ENCODE assay signal across 10 cellular contexts in the genomic region with DNA sequence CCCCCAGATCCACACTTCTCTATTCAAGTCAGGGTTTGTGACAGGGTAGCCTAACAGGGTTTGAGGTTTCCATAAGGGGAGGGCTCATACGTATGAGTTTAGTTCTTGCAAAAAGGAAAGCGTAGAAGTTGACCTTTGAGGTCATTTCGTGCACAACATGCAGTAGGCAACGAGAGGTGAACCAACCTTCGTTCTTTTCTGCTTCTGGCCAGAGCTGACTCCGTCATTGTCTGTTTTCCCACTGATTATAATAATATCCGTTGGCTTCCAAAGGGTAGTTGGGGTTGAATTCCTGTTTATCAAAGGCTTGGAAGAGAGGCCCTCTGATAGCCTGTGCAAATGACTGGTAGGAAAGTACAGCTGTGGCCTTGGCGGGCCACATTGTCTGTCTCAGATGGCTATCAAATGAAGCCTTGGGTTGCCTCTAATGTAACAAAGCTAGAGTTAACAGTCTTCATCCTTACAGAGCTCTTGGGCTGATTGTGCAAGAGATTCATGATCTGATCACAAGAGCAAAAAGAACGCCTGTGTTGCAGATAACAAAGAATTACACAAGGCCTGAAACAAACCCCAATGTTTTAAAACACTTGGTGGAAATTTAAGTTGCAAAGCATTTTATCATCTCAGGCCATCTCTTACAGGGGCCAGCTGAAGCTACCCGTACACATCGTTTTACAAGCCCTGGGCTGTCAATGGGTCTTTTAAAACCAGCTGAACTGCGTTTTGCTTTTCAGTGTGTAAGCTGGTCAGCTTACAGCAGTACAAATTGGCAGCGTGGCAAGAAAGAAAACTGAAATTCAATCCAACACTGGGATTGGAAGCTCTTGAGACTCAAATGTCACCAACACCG. TPM values are rescaled to one million over a fixed set of nuclear protein-coding genes. Genes with fewer than 3 reads are reported as not detected.
DNase-seq lines count a peak whose midpoint lies in the region; ATAC-seq and TF ChIP-seq lines count a peak whose summit lies in the region.
"Had no signal": no experiment of that assay in that cellular context is flagged by ENCODE, and none has a peak within 500 bp of the region (broad histone marks: within the 10 kb centered on the region; RNA-seq: fewer than 3 reads in every experiment).

No MANE protein-coding gene starts in this region.

- H3K4me3 ChIP-seq in right lobe of liver, result no peak overlapping the region
- no peak overlapping the region for H3K4me3 ChIP-seq in transverse colon
- no peak overlapping the region for H3K4me3 ChIP-seq in MM.1S (ENCODE audit: low read length)
- no peak overlapping the region for H3K4me3 ChIP-seq in HAP-1
- H3K4me3 ChIP-seq: psoas muscle had no signal

- no peak overlapping the region for H3K9ac ChIP-seq in MM.1S (ENCODE audit: low read length)

- H3K27me3 Mint-ChIP-seq in activated T-cell treated with anti-CD3 and anti-CD28 coated beads, Interleukin-2, amount 50 U/mL, for 72 hours (ENCODE audit: low read depth), result peaks cover 16% of the 10 kb centered on the region
- H3K27me3 Mint-ChIP-seq in activated naive CD8-positive, alpha-beta T cell treated with anti-CD3 and anti-CD28 coated beads, Interleukin-2, amount 10 ng/mL, durations not matched to agents 7 days and 5 days, result no peaks in the 10 kb centered on the region

- H3K4me1 Mint-ChIP-seq in activated T-cell treated with anti-CD3 and anti-CD28 coated beads, Interleukin-2, amount 50 U/mL, for 72 hours (ENCODE audit: low read depth), result peaks cover 95% of the 10 kb centered on the region
- H3K4me1 Mint-ChIP-seq in activated naive CD8-positive, alpha-beta T cell treated with anti-CD3 and anti-CD28 coated beads, Interleukin-2, amount 10 ng/mL, durations not matched to agents 7 days and 5 days, result peaks cover 62% of the 10 kb centered on the region

- WGBS in right lobe of liver (ENCODE audit: insufficient coverage, low coverage, low lambda C conversion rate, missing lambda C conversion rate), result 37% methylated on average over 14 of the region's 14 CpGs
- 11 to 71% methylated on average over 4 to 14 of the region's 14 CpGs for WGBS in transverse colon (ENCODE audit: low coverage in 1 of 2), 2 donors

- DNase-seq in activated T-cell treated with anti-CD3 and anti-CD28 coated beads, Interleukin-2, amount 50 U/mL, for 72 hours, result peak; percentile 22 to 28
- DNase-seq in activated T-cell treated with anti-CD3 and anti-CD28 coated beads, Interleukin-2, amount 50 U/mL, for 48 hours, result no peak
- DNase-seq in activated naive CD8-positive, alpha-beta T cell treated with anti-CD3 and anti-CD28 coated beads, Interleukin-2, amount 10 ng/mL, durations not matched to agents 7 days and 5 days, result no peak
- no peak for DNase-seq in right lobe of liver
- DNase-seq in transverse colon, result no peak
- no peak for DNase-seq in MM.1S
- no peak for DNase-seq in HAP-1 (ENCODE audit: low spot score in 2 of 2)
- DNase-seq: psoas muscle had no signal

- H3K27ac ChIP-seq in right lobe of liver (peak overlapping the region; percentile 6 to 55 (median 37)), transverse colon (peak overlapping the region; percentile 61 to 83 (median 70)), MM.1S (ENCODE audit: low read length) (no peak overlapping the region)
- H3K27ac ChIP-seq: psoas muscle had no signal

- no peaks in the 10 kb centered on the region for H3K36me3 ChIP-seq in right lobe of liver
- H3K36me3 ChIP-seq in transverse colon, result no peaks in the 10 kb centered on the region
- H3K36me3 ChIP-seq in MM.1S (replicated peaks; ENCODE audit: insufficient read depth, low read length), result no peaks in the 10 kb centered on the region
- no peaks in the 10 kb centered on the region for H3K36me3 ChIP-seq in HAP-1 (replicated peaks)

- H3K4me2 ChIP-seq in MM.1S (ENCODE audit: low read depth, low read length), result no peak overlapping the region

- in situ Hi-C loops in transverse colon (cut with MboI; ENCODE audit: low pct_ligation_motif_present in 1 of 4, low pct_unique_long_range_greater_than_20kb in 1 of 4, low sequenced_read_pairs in 3 of 4), result loop anchor here in 2 of 4 donors (10.0 to 25.0 kb wide), 3 partner anchors 103 to 397 kb away; partner anchors contain the start of gene TMSB4X (in 2 of the 2)
- in situ Hi-C loops in HAP-1 (cut with MboI; ENCODE audit: low sequenced_read_pairs), result no loop called here

- H3K9me3 ChIP-seq in right lobe of liver, result no peaks in the 10 kb centered on the region
- no peaks in the 10 kb centered on the region for H3K9me3 ChIP-seq in transverse colon
- H3K9me3 ChIP-seq in MM.1S (replicated peaks; ENCODE audit: insufficient read depth, low read length), result no peaks in the 10 kb centered on the region
- H3K9me3 ChIP-seq in HAP-1, result no peaks in the 10 kb centered on the region
- H3K9me3 ChIP-seq: psoas muscle had no signal

- H3K36me3 Mint-ChIP-seq in activated T-cell treated with anti-CD3 and anti-CD28 coated beads, Interleukin-2, amount 50 U/mL, for 72 hours (ENCODE audit: insufficient read depth in 2 of 2), result peaks cover 0 to 5% of the 10 kb centered on the region in 2 donors
- H3K36me3 Mint-ChIP-seq in activated naive CD8-positive, alpha-beta T cell treated with anti-CD3 and anti-CD28 coated beads, Interleukin-2, amount 10 ng/mL, durations not matched to agents 7 days and 5 days, result no peaks in the 10 kb centered on the region

- H2AFZ ChIP-seq in MM.1S (ENCODE audit: low read length), result no peak overlapping the region

- no peaks in the 10 kb centered on the region for H3K9me2 ChIP-seq in MM.1S (replicated peaks; ENCODE audit: insufficient read depth, low read length)

- H3K9me3 Mint-ChIP-seq in activated T-cell treated with anti-CD3 and anti-CD28 coated beads, Interleukin-2, amount 50 U/mL, for 72 hours, result no peaks in the 10 kb centered on the region
- no peaks in the 10 kb centered on the region for H3K9me3 Mint-ChIP-seq in activated naive CD8-positive, alpha-beta T cell treated with anti-CD3 and anti-CD28 coated beads, Interleukin-2, amount 10 ng/mL, durations not matched to agents 7 days and 5 days

- no peak for TF ChIP-seq CTCF in right lobe of liver (IDR thresholded peaks at IDR 0.05)
- TF ChIP-seq CTCF in transverse colon (IDR thresholded peaks at IDR 0.05), result no peak
- TF ChIP-seq CTCF in MM.1S (IDR thresholded peaks at IDR 0.05; ENCODE audit: low read length), result no peak

- no peak for TF ChIP-seq POLR2A in right lobe of liver (IDR thresholded peaks at IDR 0.05)
- no peak for TF ChIP-seq POLR2A in transverse colon (IDR thresholded peaks at IDR 0.05)

- POLR2A ChIA-PET in activated naive CD8-positive, alpha-beta T cell treated with anti-CD3 and anti-CD28 coated beads, Interleukin-2, amount 10 ng/mL, durations not matched to agents 7 days and 5 days (lab: Charles Lee), result interaction anchor here (0.6 to 13.8 kb wide), 18 partner anchors 9 to 383 kb away, joined by 3 to 768 read pairs (median 4); partner anchors contain the start of gene TMSB4X

- peaks cover 14% of the 10 kb centered on the region; the same call in 1 of the 2 replicates for H3F3A ChIP-seq in MM.1S (ENCODE audit: insufficient read depth, low read length)

- no peaks in the 10 kb centered on the region for H4K20me1 ChIP-seq in MM.1S (ENCODE audit: insufficient read depth, low read length)

- intact Hi-C loops in right lobe of liver (cut with DNase I) (no loop called here), transverse colon (cut with DNase I; ENCODE audit: low total_unique reads) (loop anchor here (10.0 kb wide), 1 partner anchor 56 kb away; no protein-coding TSS in a partner anchor)

- no peak for TF ChIP-seq EP300 in transverse colon (IDR thresholded peaks at IDR 0.05; ENCODE audit: low read depth)

- H3K79me2 ChIP-seq in MM.1S (ENCODE audit: low read length), result no peaks in the 10 kb centered on the region

- H3K27ac Mint-ChIP-seq in activated T-cell treated with anti-CD3 and anti-CD28 coated beads, Interleukin-2, amount 50 U/mL, for 72 hours, result peak overlapping the region; percentile 97
- H3K27ac Mint-ChIP-seq in activated naive CD8-positive, alpha-beta T cell treated with anti-CD3 and anti-CD28 coated beads, Interleukin-2, amount 10 ng/mL, durations not matched to agents 7 days and 5 days, result peak overlapping the region; percentile 89

- peak in 1 of 2 donors; percentile 14 for ATAC-seq in activated T-cell treated with anti-CD3 and anti-CD28 coated beads, Interleukin-2, amount 50 U/mL, for 72 hours (replicated peaks in 1 of 2)
- ATAC-seq in activated naive CD8-positive, alpha-beta T cell treated with anti-CD3 and anti-CD28 coated beads, Interleukin-2, amount 10 ng/mL, durations not matched to agents 7 days and 5 days (ENCODE audit: low read depth), result no peak
- ATAC-seq in right lobe of liver, result peak; percentile 41 to 71 (median 62)
- ATAC-seq in GM19324 (IDR thresholded peaks at IDR 0.05; ENCODE audit: low FRiP score, unreplicated experiment), result no peak

- peak overlapping the region; percentile 53 to 81 for H3K4me3 Mint-ChIP-seq in activated T-cell treated with anti-CD3 and anti-CD28 coated beads, Interleukin-2, amount 50 U/mL, for 72 hours
- H3K4me3 Mint-ChIP-seq in activated naive CD8-positive, alpha-beta T cell treated with anti-CD3 and anti-CD28 coated beads, Interleukin-2, amount 10 ng/mL, durations not matched to agents 7 days and 5 days, result peak overlapping the region; percentile 66

- H3K4me1 ChIP-seq in right lobe of liver (peaks cover 0 to 4% (median 0%) of the 10 kb centered on the region in 4 donors), transverse colon (peaks cover 0 to 35% (median 5%) of the 10 kb centered on the region in 4 donors), MM.1S (ENCODE audit: low read length) (peaks cover 19% of the 10 kb centered on the region), HAP-1 (no peaks in the 10 kb centered on the region; the same call in 1 of the 2 replicates)
- H3K4me1 ChIP-seq: psoas muscle had no signal

- H3K27me3 ChIP-seq in right lobe of liver (peaks cover 0 to 3% of the 10 kb centered on the region in 2 donors), transverse colon (no peaks in the 10 kb centered on the region), MM.1S (replicated peaks; ENCODE audit: insufficient read depth, low read length) (no peaks in the 10 kb centered on the region), HAP-1 (ENCODE audit: low read depth) (no peaks in the 10 kb centered on the region)

RNA-seq across cellular contexts. Expression of gene FAM9C, which starts 46.1 kb away (rescaled TPM):
- under 1 TPM in 1 of 2 donors, not detected in 1; 0.09 TPM for total RNA-seq in activated T-cell treated with anti-CD3 and anti-CD28 coated beads, Interleukin-2, amount 50 U/mL, for 72 hours
- not detected for total RNA-seq in activated naive CD8-positive, alpha-beta T cell treated with anti-CD3 and anti-CD28 coated beads, Interleukin-2, amount 10 ng/mL, durations not matched to agents 7 days and 5 days
- total RNA-seq in right lobe of liver (not detected), transverse colon (under 1 TPM in 2 of 4 donors, not detected in 2; 0.14 to 0.64 TPM)
- total RNA-seq: HT-29 had no signal

Comparison
In these comparisons a context has a peak if more than half of its experiments do, and no peak if none do; other contexts are left out.
1. DNase-seq: peak in activated T-cell treated with anti-CD3 and anti-CD28 coated beads, Interleukin-2, amount 50 U/mL, for 72 hours (2 of 2); none in activated T-cell treated with anti-CD3 and anti-CD28 coated beads, Interleukin-2, amount 50 U/mL, for 48 hours (0 of 2), activated naive CD8-positive, alpha-beta T cell treated with anti-CD3 and anti-CD28 coated beads, Interleukin-2, amount 10 ng/mL, durations not matched to agents 7 days and 5 days (single experiment), right lobe of liver (0 of 3), transverse colon (single experiment), MM.1S (single experiment) and HAP-1 (0 of 2).
2. ATAC-seq: peak in right lobe of liver (4 of 4); none in activated naive CD8-positive, alpha-beta T cell treated with anti-CD3 and anti-CD28 coated beads, Interleukin-2, amount 10 ng/mL, durations not matched to agents 7 days and 5 days (single experiment) and GM19324 (single experiment).